In the genomic region with DNA sequence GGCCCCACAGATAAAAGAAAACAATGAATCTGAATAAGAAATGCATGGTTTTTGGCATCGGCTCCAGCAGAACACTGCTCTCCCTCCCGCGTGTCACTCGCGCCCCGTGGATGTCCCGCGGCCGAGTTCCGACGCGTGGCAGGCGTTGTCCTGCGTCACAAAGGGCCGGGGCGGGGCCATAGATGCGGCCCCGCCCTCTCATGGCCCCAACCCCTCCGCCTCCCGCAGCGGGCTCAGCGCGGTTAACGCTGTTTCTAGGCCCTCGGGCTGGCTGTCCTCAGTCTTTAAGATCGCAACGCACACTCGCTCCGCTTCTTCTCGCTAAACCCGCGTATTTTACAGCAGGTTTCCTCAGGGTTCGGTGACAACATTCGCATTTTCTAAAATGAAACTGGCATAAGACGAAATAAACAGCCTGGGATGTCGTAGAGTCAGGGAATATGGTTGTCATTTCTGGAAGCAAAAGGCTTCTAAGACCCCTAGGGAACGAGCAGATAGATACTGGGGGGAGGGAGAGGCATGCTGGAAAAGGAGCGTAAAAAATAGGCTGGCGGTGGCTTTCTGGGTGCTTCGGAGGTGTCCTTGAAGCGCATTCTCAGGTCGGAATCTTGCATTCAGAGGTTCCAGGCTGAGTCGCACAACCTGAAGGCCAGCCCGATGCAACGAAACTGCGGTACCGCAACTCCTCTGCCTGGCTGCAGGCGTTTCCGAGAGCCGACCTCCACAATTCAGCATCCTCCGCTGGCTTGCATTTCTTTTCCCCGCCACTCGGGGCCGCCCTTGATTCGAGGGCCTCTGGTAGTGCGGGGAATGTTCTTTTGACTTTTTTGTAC, we compare ENCODE assay signal across 8 cellular contexts. TPM values are rescaled to one million over a fixed set of nuclear protein-coding genes. Genes with fewer than 3 reads are reported as not detected.
DNase-seq lines count a peak whose midpoint lies in the region; ATAC-seq and TF ChIP-seq lines count a peak whose summit lies in the region.

Gene FKBP7 (minus strand): TSS at position 159 of the 833 bp plus-strand sequence. CDS start 101 bp downstream, at position 58.

- H3K4me1 Mint-ChIP-seq in T-cell = peaks cover 37 to 48% (median 43%) of the 10 kb centered on the region in 3 donors

- peak within 1 kb of the TSS; percentile 98 to 99 for H3K27ac Mint-ChIP-seq in T-cell

- CTCF ChIA-PET in T-cell (lab: Charles Lee) = interaction anchor here in 1 of 2 donors (0.6 to 1.5 kb wide), 3 partner anchors 28 to 64 kb away, joined by 3 to 7 read pairs (median 3); partner anchors contain the start of genes PJVK and PRKRA

- TF ChIP-seq CTCF in GM12873 (IDR thresholded peaks at IDR 0.05; ENCODE audit: insufficient read depth, low read depth, low read length, missing control alignments) (peak; percentile 82), left ventricle myocardium inferior (IDR thresholded peaks at IDR 0.05; ENCODE audit: borderline replicate concordance) (peak; percentile 74), prostate gland (IDR thresholded peaks at IDR 0.05) (peak in 3 of 4 experiments; percentile 24 to 62 (median 58))

- peak within 1 kb of the TSS; percentile 90 for H3K27ac ChIP-seq in left ventricle myocardium inferior (replicated peaks)
- peak within 1 kb of the TSS; percentile 95 to 96 for H3K27ac ChIP-seq in prostate gland

- H3K4me1 ChIP-seq in left ventricle myocardium inferior (peaks cover 69% of the 10 kb centered on the region), prostate gland (replicated peaks) (peaks cover 8% of the 10 kb centered on the region)

- H3K36me3 Mint-ChIP-seq in T-cell = no peaks in the 10 kb centered on the region

- H3K4me3 Mint-ChIP-seq in T-cell = peak within 1 kb of the TSS; percentile 96 to 98 (median 98)

- TF ChIP-seq POLR2A in prostate gland (IDR thresholded peaks at IDR 0.05) = peak; percentile 81

- intact Hi-C loops in left ventricle myocardium inferior (cut with micrococcal nuclease) (no loop called here), prostate gland (cut with DNase I) (loop anchor here (2.0 kb wide), 1 partner anchor 28 kb away; the partner anchor contains the start of genes PJVK and PRKRA)

- H3K9me3 Mint-ChIP-seq in T-cell = no peaks in the 10 kb centered on the region

- H3K27me3 ChIP-seq in left ventricle myocardium inferior (ENCODE audit: low read depth) (no peaks in the 10 kb centered on the region), prostate gland (replicated peaks; ENCODE audit: insufficient read depth) (no peaks in the 10 kb centered on the region)

- H3K4me3 ChIP-seq in left ventricle myocardium inferior = peak within 1 kb of the TSS; percentile 83
- peak within 1 kb of the TSS; percentile 39 to 59 for H3K4me3 ChIP-seq in prostate gland

- POLR2A ChIA-PET in T-cell (lab: Charles Lee) = no interaction called here

- H3K9me3 ChIP-seq in left ventricle myocardium inferior (replicated peaks) (no peaks in the 10 kb centered on the region), prostate gland (no peaks in the 10 kb centered on the region)

- ATAC-seq in HG02763 (IDR thresholded peaks at IDR 0.05; ENCODE audit: unreplicated experiment) (peak; percentile 52), T-cell (replicated peaks in 1 of 4) (peak; percentile 77 to 85 (median 82))

- 3% methylated on average over 55 of the region's 56 CpGs for WGBS in prostate gland

- no peaks in the 10 kb centered on the region for H3K27me3 Mint-ChIP-seq in T-cell

- H3K36me3 ChIP-seq in left ventricle myocardium inferior (no peaks in the 10 kb centered on the region), prostate gland (no peaks in the 10 kb centered on the region)

- DNase-seq in NCI-H1436 (lab: John Stamatoyannopoulos, UW) (peak; percentile 83), T-cell (peak; percentile 75 to 90 (median 85)), amniotic epithelial cell (ENCODE audit: low read depth) (peak; percentile 74), left ventricle myocardium inferior (peak; percentile 89), prostate gland (ENCODE audit: low spot score) (peak; percentile 89), ureter (ENCODE audit: low spot score) (peak; percentile 88)

RNA-seq across cellular contexts. Expression of gene FKBP7, which starts in this region (rescaled TPM):
- total RNA-seq in T-cell = 1 to 10 TPM in 2 of 5 donors, under 1 TPM in 2, not detected in 1; 0.44 to 2.5 (median 1.4) TPM
- 10.8 TPM for total RNA-seq in left ventricle myocardium inferior
- total RNA-seq in prostate gland = 10 to 100 TPM in 1 of 2 donors, 1 to 10 TPM in 1; 6.0 to 12.5 TPM
- total RNA-seq in ureter = 13.6 TPM

Comparison
In these comparisons a context has a peak if more than half of its experiments do, and no peak if none do; other contexts are left out.
1. Peak in every context shown above with its lines: DNase-seq, ATAC-seq, H3K4me3 ChIP-seq and H3K27ac ChIP-seq.